Comparison of ENCODE assay signal across 8 cellular contexts in genomic region chr5:149837680-149838269, GRCh38.
DNase-seq lines count a peak whose midpoint lies in the region; ATAC-seq and TF ChIP-seq lines count a peak whose summit lies in the region.

No MANE protein-coding gene starts in this region.

- H3K36me3 Mint-ChIP-seq in glutamatergic neuron (ENCODE audit: unreplicated experiment), result no peaks in the 10 kb centered on the region

- peak; percentile 96 for TF ChIP-seq CTCF in LNCAP (IDR thresholded peaks at IDR 0.05)
- TF ChIP-seq CTCF in glutamatergic neuron (IDR thresholded peaks at IDR 0.05; ENCODE audit: partially characterized antibody, unreplicated experiment), result peak; percentile 54

- peaks cover 5% of the 10 kb centered on the region for H3K27me3 Mint-ChIP-seq in glutamatergic neuron (ENCODE audit: unreplicated experiment)

- no peak overlapping the region for H3K4me3 Mint-ChIP-seq in glutamatergic neuron (ENCODE audit: unreplicated experiment)

- no peaks in the 10 kb centered on the region for H3K4me1 Mint-ChIP-seq in glutamatergic neuron (ENCODE audit: low read depth, unreplicated experiment)

- no peak for ATAC-seq in GM21786 (IDR thresholded peaks at IDR 0.05; ENCODE audit: unreplicated experiment)

- DNase-seq in G401 (ENCODE audit: low spot score), result peak; percentile 89
- DNase-seq in UCSD-AML1 (lab: John Stamatoyannopoulos, UW; ENCODE audit: unreplicated experiment), result peak; percentile 35
- peak; percentile 82 for DNase-seq in glutamatergic neuron
- DNase-seq in pulmonary artery endothelial cell (ENCODE audit: low read depth, low spot score), result peak; percentile 15
- no peak for DNase-seq in activated CD8-positive, alpha-beta memory T cell treated with anti-CD3 and anti-CD28 coated beads for 24 hours
- no peak for DNase-seq in activated gamma-delta T cell treated with Interleukin-2 at 50 U/mL for 16 hours

- H3K9me3 Mint-ChIP-seq in glutamatergic neuron (ENCODE audit: unreplicated experiment), result peaks cover 1% of the 10 kb centered on the region

- H3K27ac Mint-ChIP-seq in glutamatergic neuron (ENCODE audit: unreplicated experiment), result no peak overlapping the region

- in situ Hi-C loops in G401 (cut with HindIII; ENCODE audit: low sequenced_read_pairs), result no loop called here

Comparison
In these comparisons a context has a peak if more than half of its experiments do, and no peak if none do; other contexts are left out.
1. DNase-seq: peak in G401 (single experiment), UCSD-AML1 (single experiment), glutamatergic neuron (single experiment) and pulmonary artery endothelial cell (single experiment); none in activated CD8-positive, alpha-beta memory T cell treated with anti-CD3 and anti-CD28 coated beads for 24 hours (single experiment) and activated gamma-delta T cell treated with Interleukin-2 at 50 U/mL for 16 hours (single experiment).